ENCODE assay signal across 35 cellular contexts in genomic region chr11:28350216-28350615, GRCh38.
"Had no signal": no experiment of that assay in that cellular context is flagged by ENCODE, and none has a peak within 500 bp of the region (broad histone marks: within the 10 kb centered on the region; RNA-seq: fewer than 3 reads in every experiment).

No MANE protein-coding gene starts in this region.

- ATAC-seq: activated CD4-positive, alpha-beta T cell treated with anti-CD3 and anti-CD28 coated beads for 36 hours; activated CD4-positive, CD25-positive, alpha-beta regulatory T cell treated with anti-CD3 and anti-CD28 coated beads, Interleukin-2, amount 50 U/mL, for 24 hours; activated CD8-positive, alpha-beta memory T cell treated with anti-CD3 and anti-CD28 coated beads, Interleukin-2, amount 10 ng/mL, durations not matched to agents 7 days and 5 days; activated CD8-positive, alpha-beta T cell treated with anti-CD3 and anti-CD28 coated beads, Interleukin-2, amount 10 ng/mL, durations not matched to agents 7 days and 5 days; activated naive CD4-positive, alpha-beta T cell treated with anti-CD3 and anti-CD28 coated beads, Interleukin-2, amount 50 U/mL, for 72 hours; activated T-helper 17 cell treated with anti-CD3 and anti-CD28 coated beads, Interleukin-2, amount 50 U/mL, for 72 hours; body of pancreas; WTC11 had no signal

- H3K27me3 ChIP-seq: ascending aorta, body of pancreas, brain microvascular endothelial cell, breast epithelium had no signal

- DNase-seq: activated CD4-positive, alpha-beta memory T cell treated with anti-CD3 and anti-CD28 coated beads, Interleukin-2, amount 10 ng/mL, durations not matched to agents 7 days and 5 days; activated CD4-positive, alpha-beta T cell treated with anti-CD3 and anti-CD28 coated beads for 1 hour; activated CD4-positive, alpha-beta T cell treated with anti-CD3 and anti-CD28 coated beads for 36 hours; activated CD4-positive, alpha-beta T cell treated with anti-CD3 and anti-CD28 coated beads for 48 hours; activated CD4-positive, alpha-beta T cell treated with anti-CD3 and anti-CD28 coated beads, Interleukin-2, amount 10 ng/mL, durations not matched to agents 7 days and 5 days; activated CD4-positive, alpha-beta T cell treated with anti-CD3 and anti-CD28 coated beads, Interleukin-2, amount 50 U/mL, for 48 hours; activated CD4-positive, CD25-positive, alpha-beta regulatory T cell; activated CD8-positive, alpha-beta memory T cell treated with anti-CD3 and anti-CD28 coated beads for 24 hours; activated CD8-positive, alpha-beta memory T cell treated with anti-CD3 and anti-CD28 coated beads, Interleukin-2, amount 10 ng/mL, durations not matched to agents 7 days and 5 days; activated CD8-positive, alpha-beta memory T cell treated with anti-CD3 and anti-CD28 coated beads, Interleukin-2, amount 50 U/mL, for 48 hours; activated CD8-positive, alpha-beta T cell treated with anti-CD3 and anti-CD28 coated beads, Interleukin-2, amount 10 ng/mL, durations not matched to agents 7 days and 5 days; activated effector memory CD4-positive, alpha-beta T cell treated with anti-CD3 and anti-CD28 coated beads, Interleukin-2, amount 50 U/mL, for 16 hours; activated gamma-delta T cell treated with Interleukin-2 at 50 U/mL for 16 hours; activated naive CD4-positive, alpha-beta T cell; activated naive CD4-positive, alpha-beta T cell treated with anti-CD3 and anti-CD28 coated beads for 36 hours; activated naive CD4-positive, alpha-beta T cell treated with anti-CD3 and anti-CD28 coated beads, Interleukin-2, amount 50 U/mL, for 16 hours; activated naive CD8-positive, alpha-beta T cell treated with anti-CD3 and anti-CD28 coated beads for 36 hours; activated T-cell treated with anti-CD3 and anti-CD28 coated beads, Interleukin-2, amount 50 U/mL, for 24 hours; activated T-cell treated with anti-CD3 and anti-CD28 coated beads, Interleukin-2, amount 50 U/mL, for 48 hours; amygdala; anterior cingulate cortex; body of pancreas; brain microvascular endothelial cell; central memory CD4-positive, alpha-beta T cell; T-helper 1 cell; T-helper 2 cell; T-helper 9 cell; WERI-Rb-1 had no signal

- H3K4me3 ChIP-seq: ascending aorta, body of pancreas, breast epithelium had no signal

- H3K4me1 ChIP-seq: ascending aorta, body of pancreas, breast epithelium had no signal

- FAIRE-seq: TTC549 had no signal

- H3K9me3 ChIP-seq: ascending aorta, body of pancreas, breast epithelium had no signal

- H3K36me3 ChIP-seq: ascending aorta, brain microvascular endothelial cell, breast epithelium, WERI-Rb-1 had no signal
